In genomic region chr18:74951165-74951760, GRCh38 we compare ENCODE assay signal across 8 cellular contexts.
A peak's percentile ranks its signal among the peaks of the same experiment; 100 is the strongest.
DNase-seq lines count a peak whose midpoint lies in the region; ATAC-seq and TF ChIP-seq lines count a peak whose summit lies in the region.

No MANE protein-coding gene starts in this region.

- H2AK5ac ChIP-seq in IMR-90 (ENCODE audit: low read depth, low read length): no peak overlapping the region

- no peaks in the 10 kb centered on the region for H4K20me1 ChIP-seq in IMR-90 (ENCODE audit: insufficient read depth, low read length)

- BruUV-seq in IMR-90 (replicated peaks; lab: Mats Ljungman, UMichigan): no TSS peak

- ATAC-seq in stimulated activated naive CD8-positive, alpha-beta T cell treated with anti-CD3 and anti-CD28 coated beads, Interleukin-15, amount 100 ng/mL, for 72 hours: peak; percentile 66
- ATAC-seq in stimulated activated naive CD8-positive, alpha-beta T cell treated with anti-CD3 and anti-CD28 coated beads, Interleukin-15, Interleukin-2, amounts not matched to agents 100 U/mL and 50 U/mL, for 24 hours: no peak
- peak; percentile 92 for ATAC-seq in IMR-90 (ENCODE audit: low read depth)

- no peak overlapping the region for H4K8ac ChIP-seq in IMR-90 (ENCODE audit: low read depth in 2 of 2, low read length in 2 of 2)

- H3K4me2 ChIP-seq in IMR-90 (ENCODE audit: low read depth, low read length): peak overlapping the region; percentile 4

- no peak overlapping the region for H3K56ac ChIP-seq in IMR-90 (ENCODE audit: extremely low read depth, insufficient read depth, low read length)

- POLR2A ChIA-PET in IMR-90 (lab: Charles Lee; ENCODE audit: unreplicated experiment): no interaction called here

- peaks cover 4 to 6% of the 10 kb centered on the region in 2 experiments for H3K79me1 ChIP-seq in IMR-90 (ENCODE audit: low read depth in 1 of 2, low read length in 2 of 2)

- H3K4me1 ChIP-seq in IMR-90 (ENCODE audit: control insufficient read depth, insufficient read depth, low read length): peaks cover 4% of the 10 kb centered on the region

- no peak overlapping the region for H3K14ac ChIP-seq in IMR-90 (replicated peaks; ENCODE audit: low read depth, low read length)

- H4K91ac ChIP-seq in IMR-90 (ENCODE audit: insufficient read depth, low read depth, low read length): no peak overlapping the region

- H2BK20ac ChIP-seq in IMR-90 (ENCODE audit: low read depth, low read length): no peak overlapping the region

- in situ Hi-C loops in IMR-90 (cut with MboI; ENCODE audit: low sequenced_read_pairs): loop anchor here (10.0 kb wide), 1 partner anchor 534 kb away; no protein-coding TSS in a partner anchor

- TF ChIP-seq CTCF in IMR-90 (conservative IDR thresholded peaks at IDR 0.05; ENCODE audit: low read depth, low read length) (no peak), coronary artery (IDR thresholded peaks at IDR 0.05) (no peak), osteocyte (IDR thresholded peaks at IDR 0.05) (no peak)

- H3K4me1 Mint-ChIP-seq in stimulated activated naive CD8-positive, alpha-beta T cell treated with anti-CD3 and anti-CD28 coated beads, Interleukin-15, amount 100 ng/mL, for 72 hours: peaks cover 21% of the 10 kb centered on the region
- peaks cover 55% of the 10 kb centered on the region for H3K4me1 Mint-ChIP-seq in osteocyte (ENCODE audit: unreplicated experiment)

- peak; percentile 24; the same call in 1 of the 2 replicates for TF ChIP-seq RAD21 in IMR-90 (IDR thresholded peaks at IDR 0.05; ENCODE audit: low read length)

- no peak overlapping the region for H2BK120ac ChIP-seq in IMR-90 (ENCODE audit: low read depth, low read length)

- intact Hi-C loops in IMR-90 (cut with micrococcal nuclease): no loop called here

- WGBS in IMR-90 (ENCODE audit: extremely low coverage in 2 of 2, insufficient read length in 1 of 2), 2 experiments: 4% methylated on average over 3 of the region's 4 CpGs; no CpG with 5 or more reads in 1 of the 2 experiments

- no peak for TF ChIP-seq POLR2A in IMR-90 (IDR thresholded peaks at IDR 0.05; ENCODE audit: low read depth, low read length)

- H3K9me3 Mint-ChIP-seq in stimulated activated naive CD8-positive, alpha-beta T cell treated with anti-CD3 and anti-CD28 coated beads, Interleukin-15, amount 100 ng/mL, for 72 hours: no peaks in the 10 kb centered on the region
- H3K9me3 Mint-ChIP-seq in osteocyte (ENCODE audit: unreplicated experiment): no peaks in the 10 kb centered on the region

- no peak overlapping the region for H2BK15ac ChIP-seq in IMR-90 (ENCODE audit: low read depth, low read length)

- no peak overlapping the region for H3K18ac ChIP-seq in IMR-90 (ENCODE audit: low read depth, low read length)

- H3K27ac ChIP-seq in IMR-90 (ENCODE audit: insufficient read depth, low read length) (peak overlapping the region; percentile 4; the same call in 1 of the 2 replicates), coronary artery (peak overlapping the region; percentile 5 to 25)

- H3K27me3 ChIP-seq in IMR-90 (ENCODE audit: control insufficient read depth, insufficient read depth, low read length): no peaks in the 10 kb centered on the region

- H3K27ac Mint-ChIP-seq in stimulated activated naive CD8-positive, alpha-beta T cell treated with anti-CD3 and anti-CD28 coated beads, Interleukin-15, amount 100 ng/mL, for 72 hours: peak overlapping the region; percentile 16 to 71
- peak overlapping the region; percentile 89 for H3K27ac Mint-ChIP-seq in osteocyte (ENCODE audit: unreplicated experiment)

- no peak overlapping the region for H3K9ac ChIP-seq in IMR-90 (ENCODE audit: low read depth, low read length)

- peak overlapping the region; percentile 14 for H2BK5ac ChIP-seq in IMR-90 (ENCODE audit: low read depth, low read length, poor library complexity, severe bottlenecking)

- H3K4me3 ChIP-seq in IMR-90 (ENCODE audit: insufficient read depth, low read depth, low read length) (no peak overlapping the region), coronary artery (no peak overlapping the region)

- H4K5ac ChIP-seq in IMR-90 (ENCODE audit: low read depth, low read length): no peak overlapping the region

- H3K36me3 Mint-ChIP-seq in osteocyte (ENCODE audit: unreplicated experiment): no peaks in the 10 kb centered on the region

- no peak for DNase-seq in stimulated activated naive CD8-positive, alpha-beta T cell treated with anti-CD3 and anti-CD28 coated beads, Interleukin-15, amount 100 ng/mL, for 72 hours
- no peak for DNase-seq in stimulated activated naive CD8-positive, alpha-beta T cell treated with anti-CD3 and anti-CD28 coated beads, Interleukin-15, Interleukin-2, amounts not matched to agents 100 U/mL and 50 U/mL, for 24 hours
- DNase-seq in IMR-90: peak; percentile 99
- DNase-seq in coronary artery (ENCODE audit: low spot score): no peak
- DNase-seq in osteocyte (ENCODE audit: extremely low spot score, unreplicated experiment): no peak
- DNase-seq in AML-193 (lab: John Stamatoyannopoulos, UW): no peak
- no peak for DNase-seq in stimulated activated CD4-positive, alpha-beta T cell treated with anti-CD3 and anti-CD28 coated beads, Interleukin-4, amount 100 ng/mL, for 1 hour
- no peak for DNase-seq in SIG-M5 (lab: John Stamatoyannopoulos, UW)

- H3K9me1 ChIP-seq in IMR-90 (ENCODE audit: insufficient read depth, low read length): peaks cover 2% of the 10 kb centered on the region

- H3K4ac ChIP-seq in IMR-90 (ENCODE audit: low read depth, low read length): no peak overlapping the region

- H3K36me3 ChIP-seq in IMR-90 (ENCODE audit: control insufficient read depth, insufficient read depth, low read length): no peaks in the 10 kb centered on the region

- no peak overlapping the region for H3K23ac ChIP-seq in IMR-90 (ENCODE audit: low read depth, low read length)

- no peaks in the 10 kb centered on the region for H3K27me3 Mint-ChIP-seq in stimulated activated naive CD8-positive, alpha-beta T cell treated with anti-CD3 and anti-CD28 coated beads, Interleukin-15, amount 100 ng/mL, for 72 hours
- no peaks in the 10 kb centered on the region for H3K27me3 Mint-ChIP-seq in osteocyte (ENCODE audit: unreplicated experiment)

- CTCF ChIA-PET in IMR-90 (lab: Yijun Ruan, JAX): interaction anchor here (0.6 kb wide), 1 partner anchor 11 kb away, joined by 5 read pairs; no protein-coding TSS in a partner anchor

- dilution Hi-C loops in IMR-90 (cut with HindIII; ENCODE audit: low sequenced_read_pairs, unreplicated experiment): no loop called here

- H3K9me3 ChIP-seq in IMR-90 (ENCODE audit: control insufficient read depth, insufficient read depth, low read length): no peaks in the 10 kb centered on the region

- H3K4me3 Mint-ChIP-seq in stimulated activated naive CD8-positive, alpha-beta T cell treated with anti-CD3 and anti-CD28 coated beads, Interleukin-15, amount 100 ng/mL, for 72 hours: peak overlapping the region in 1 of 2 donors; percentile 26
- H3K4me3 Mint-ChIP-seq in osteocyte (ENCODE audit: unreplicated experiment): peak overlapping the region; percentile 0

- H2AFZ ChIP-seq in IMR-90 (replicated peaks; ENCODE audit: low read length, poor library complexity): no peak overlapping the region

- no peak overlapping the region for H2AK9ac ChIP-seq in IMR-90 (replicated peaks; ENCODE audit: low read depth, low read length, poor library complexity)

TF ChIP-seq in IMR-90, 13 proteins besides CTCF, POLR2A, EP300 and RAD21:
- 0 out of 2 replicates have a peak, but pooled peaks have one; percentile 1 for TF ChIP-seq MAFK (IDR thresholded peaks at IDR 0.05; ENCODE audit: low read depth, low read length)
- no peak for TF ChIP-seq RFX5 (IDR thresholded peaks at IDR 0.05; ENCODE audit: low read depth, low read length)
- no peak for TF ChIP-seq CHD1 (IDR thresholded peaks at IDR 0.05; ENCODE audit: low read depth, low read length)
- no peak for TF ChIP-seq ELK1 (IDR thresholded peaks at IDR 0.05; ENCODE audit: borderline replicate concordance, low read depth, low read length)
- peak; percentile 95 for TF ChIP-seq CEBPB (IDR thresholded peaks at IDR 0.05; ENCODE audit: low read depth, low read length)
- TF ChIP-seq FOS (IDR thresholded peaks at IDR 0.05; ENCODE audit: low read depth, low read length): peak; percentile 79
- TF ChIP-seq MXI1 (IDR thresholded peaks at IDR 0.05; ENCODE audit: borderline replicate concordance, low read depth, low read length): peak; percentile 48; the same call in 1 of the 2 replicates
- peak; percentile 56; the same call in 1 of the 2 replicates for TF ChIP-seq MAZ (IDR thresholded peaks at IDR 0.05; ENCODE audit: borderline replicate concordance, low read depth, low read length)
- TF ChIP-seq BHLHE40 (IDR thresholded peaks at IDR 0.05; ENCODE audit: low read depth, low read length): peak; percentile 81
- no peak for TF ChIP-seq USF2 (IDR thresholded peaks at IDR 0.05; ENCODE audit: low read depth, low read length)
